In the genomic region with DNA sequence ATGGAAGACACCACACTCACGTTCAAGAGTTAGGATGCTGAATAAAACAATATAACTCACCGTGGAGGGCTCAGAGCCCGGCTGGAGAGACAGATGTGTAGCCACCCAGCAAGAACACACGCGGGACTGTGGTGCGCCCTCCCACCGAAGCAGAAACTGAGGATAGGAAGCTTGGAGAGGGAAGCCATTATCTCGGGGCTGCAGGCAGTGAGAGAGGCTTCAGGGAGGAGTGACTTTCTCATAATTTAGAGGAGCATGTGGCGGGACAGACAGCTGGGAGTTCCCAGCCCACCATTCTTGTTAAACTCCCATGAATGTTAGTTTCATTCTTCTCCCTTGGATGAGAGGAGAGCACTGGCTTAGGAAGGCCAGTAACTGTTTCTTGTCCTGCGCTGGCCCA, we compare ENCODE assay signal across 17 cellular contexts.
DNase-seq lines count a peak whose midpoint lies in the region; ATAC-seq and TF ChIP-seq lines count a peak whose summit lies in the region.
"Had no signal": no experiment of that assay in that cellular context is flagged by ENCODE, and none has a peak within 500 bp of the region (broad histone marks: within the 10 kb centered on the region; RNA-seq: fewer than 3 reads in every experiment).

No MANE protein-coding gene starts in this region.

- no peak overlapping the region for H2AFZ ChIP-seq in neuronal stem cell (ENCODE audit: low read length)
- H2AFZ ChIP-seq: PC-9 had no signal

- H3K4ac ChIP-seq in neuronal stem cell (ENCODE audit: low read length), result no peak overlapping the region

- H3K27ac Mint-ChIP-seq in CD14-positive monocyte (peak overlapping the region in 4 of 7 donors; percentile 6 to 74 (median 38)), T-helper 17 cell (peak overlapping the region; percentile 63), glutamatergic neuron (ENCODE audit: unreplicated experiment) (peak overlapping the region; percentile 74), neural crest cell (ENCODE audit: unreplicated experiment) (peak overlapping the region; percentile 50)
- H3K27ac Mint-ChIP-seq in CD4-positive, alpha-beta T cell, result no peak overlapping the region

- intact Hi-C loops in CD14-positive monocyte (cut with micrococcal nuclease), result no loop called here
- intact Hi-C loops in CD4-positive, alpha-beta T cell (cut with DNase I, micrococcal nuclease), result loop anchor here in 1 of 2 experiments (5.0 kb wide), 1 partner anchor 270 kb away; no protein-coding TSS in a partner anchor

- TF ChIP-seq CTCF in CD14-positive monocyte (IDR thresholded peaks at IDR 0.05) (no peak), glutamatergic neuron (IDR thresholded peaks at IDR 0.05; ENCODE audit: partially characterized antibody, unreplicated experiment) (no peak), neural crest cell (conservative IDR thresholded peaks at IDR 0.05) (no peak)
- TF ChIP-seq CTCF in CD4-positive, alpha-beta T cell (IDR thresholded peaks at IDR 0.05), result no peak

- H3K18ac ChIP-seq in neuronal stem cell (ENCODE audit: low read length), result no peak overlapping the region

- no CpG with 5 or more reads among the region's 10 CpGs for WGBS in neuronal stem cell (ENCODE audit: extremely low coverage in 2 of 2, insufficient read length in 2 of 2, insufficient replicate concordance in 1 of 2), 2 donors

- ATAC-seq in T-helper 17 cell, result no peak
- no peak for ATAC-seq in CD4-positive, alpha-beta T cell (ENCODE audit: poor library complexity)
- ATAC-seq in HG02973 (IDR thresholded peaks at IDR 0.05; ENCODE audit: unreplicated experiment), result no peak

- H4K91ac ChIP-seq in neuronal stem cell (ENCODE audit: low read depth, low read length, poor library complexity), result no peak overlapping the region

- H3K9me3 ChIP-seq in T-helper 17 cell (ENCODE audit: control insufficient read depth, low read length, poor library complexity, severe bottlenecking) (no peaks in the 10 kb centered on the region), neuronal stem cell (replicated peaks in 1 of 2; ENCODE audit: control insufficient read depth in 2 of 2, insufficient read depth in 1 of 2, low read depth in 1 of 2, low read length in 2 of 2) (no peaks in the 10 kb centered on the region)
- no peaks in the 10 kb centered on the region for H3K9me3 ChIP-seq in CD4-positive, alpha-beta T cell (ENCODE audit: control insufficient read depth, low read length)
- H3K9me3 ChIP-seq: BLaER1 had no signal

- H4K8ac ChIP-seq in neuronal stem cell (ENCODE audit: low read depth, low read length), result no peak overlapping the region

- H3K4me3 ChIP-seq in neuronal stem cell (ENCODE audit: low read length in 2 of 2), result no peak overlapping the region
- H3K4me3 ChIP-seq: BLaER1, PC-9 had no signal

- H3K36me3 ChIP-seq in neuronal stem cell (replicated peaks in 1 of 2; ENCODE audit: control insufficient read depth in 2 of 2, insufficient read depth in 2 of 2, low read length in 2 of 2), result peaks cover 15 to 41% of the 10 kb centered on the region in 2 donors

- DNase-seq in CD14-positive monocyte (ENCODE audit: low spot score) (no peak), T-helper 17 cell (no peak), glutamatergic neuron (no peak), neural crest cell (ENCODE audit: low read depth, low spot score) (no peak), neuronal stem cell (ENCODE audit: low spot score) (no peak)
- no peak for DNase-seq in CD4-positive, alpha-beta T cell
- DNase-seq: DMS79, NCI-H1048, NCI-H1436, NCI-H1930, NCI-H226, NCI-H524 treated with DMSO at 0.1 percent for 48 hours, PC-9, SIG-M5 had no signal

- H2AK5ac ChIP-seq in neuronal stem cell (ENCODE audit: low read depth, low read length), result no peak overlapping the region

- H3K27me3 ChIP-seq in CD4-positive, alpha-beta T cell (ENCODE audit: control insufficient read depth, insufficient read depth, low read length), result no peaks in the 10 kb centered on the region
- no peaks in the 10 kb centered on the region for H3K27me3 ChIP-seq in neuronal stem cell (ENCODE audit: control insufficient read depth in 3 of 3, insufficient read depth in 3 of 3, low read depth in 1 of 3, low read length in 3 of 3)
- H3K27me3 ChIP-seq: BLaER1 had no signal

- H3K14ac ChIP-seq in neuronal stem cell (ENCODE audit: low read length), result no peak overlapping the region

- H3K27me3 Mint-ChIP-seq in CD14-positive monocyte (ENCODE audit: low read depth in 3 of 3), result no peaks in the 10 kb centered on the region
- no peaks in the 10 kb centered on the region for H3K27me3 Mint-ChIP-seq in T-helper 17 cell
- peaks cover 12% of the 10 kb centered on the region for H3K27me3 Mint-ChIP-seq in glutamatergic neuron (ENCODE audit: unreplicated experiment)
- no peaks in the 10 kb centered on the region for H3K27me3 Mint-ChIP-seq in neural crest cell (ENCODE audit: low read depth)
- H3K27me3 Mint-ChIP-seq in CD4-positive, alpha-beta T cell, result no peaks in the 10 kb centered on the region

- no peaks in the 10 kb centered on the region for H3K9me3 Mint-ChIP-seq in CD14-positive monocyte
- peaks cover 17% of the 10 kb centered on the region for H3K9me3 Mint-ChIP-seq in glutamatergic neuron (ENCODE audit: unreplicated experiment)
- no peaks in the 10 kb centered on the region for H3K9me3 Mint-ChIP-seq in neural crest cell
- H3K9me3 Mint-ChIP-seq in CD4-positive, alpha-beta T cell, result no peaks in the 10 kb centered on the region

- no peak overlapping the region for H2BK15ac ChIP-seq in neuronal stem cell (ENCODE audit: low read length)

- POLR2A ChIA-PET in CD4-positive, alpha-beta T cell (lab: Charles Lee), result no interaction called here

- H2BK12ac ChIP-seq in neuronal stem cell (ENCODE audit: low read length), result no peak overlapping the region

- no peak overlapping the region for H2BK120ac ChIP-seq in neuronal stem cell (ENCODE audit: low read depth, low read length)

- peaks cover 0 to 2% of the 10 kb centered on the region in 2 donors for H3K4me1 ChIP-seq in neuronal stem cell (ENCODE audit: control insufficient read depth in 2 of 2, insufficient read depth in 1 of 2, low read depth in 1 of 2, low read length in 2 of 2)

- CTCF ChIA-PET in CD4-positive, alpha-beta T cell (lab: Charles Lee), result no interaction called here

- H3K4me3 Mint-ChIP-seq in CD14-positive monocyte (no peak overlapping the region), T-helper 17 cell (no peak overlapping the region), glutamatergic neuron (ENCODE audit: unreplicated experiment) (no peak overlapping the region), neural crest cell (no peak overlapping the region)
- no peak overlapping the region for H3K4me3 Mint-ChIP-seq in CD4-positive, alpha-beta T cell

- H3K23ac ChIP-seq in neuronal stem cell (ENCODE audit: low read depth, low read length, poor library complexity), result no peak overlapping the region

- H3K27ac ChIP-seq in CD4-positive, alpha-beta T cell (ENCODE audit: low read depth, low read length), result no peak overlapping the region
- no peak overlapping the region for H3K27ac ChIP-seq in neuronal stem cell (replicated peaks; ENCODE audit: low read length)
- H3K27ac ChIP-seq: BLaER1, PC-9, RWPE1 had no signal

- peaks cover 8% of the 10 kb centered on the region for H3K4me1 Mint-ChIP-seq in CD14-positive monocyte
- peaks cover 10% of the 10 kb centered on the region for H3K4me1 Mint-ChIP-seq in T-helper 17 cell
- peaks cover 25% of the 10 kb centered on the region for H3K4me1 Mint-ChIP-seq in glutamatergic neuron (ENCODE audit: low read depth, unreplicated experiment)
- peaks cover 21% of the 10 kb centered on the region for H3K4me1 Mint-ChIP-seq in neural crest cell
- no peaks in the 10 kb centered on the region for H3K4me1 Mint-ChIP-seq in CD4-positive, alpha-beta T cell (ENCODE audit: low read depth)

- H3K4me2 ChIP-seq in neuronal stem cell (ENCODE audit: insufficient read depth, low read length, poor library complexity, severe bottlenecking), result no peak overlapping the region
- H3K4me2 ChIP-seq: BLaER1, PC-9 had no signal

- no peak overlapping the region for H2BK5ac ChIP-seq in neuronal stem cell (ENCODE audit: low read length)

- H3K9ac ChIP-seq in neuronal stem cell (ENCODE audit: low read depth, low read length, poor library complexity), result no peak overlapping the region
- H3K9ac ChIP-seq: BLaER1 had no signal

- no peaks in the 10 kb centered on the region for H3K79me1 ChIP-seq in neuronal stem cell (ENCODE audit: low read depth, low read length)

- H3K36me3 Mint-ChIP-seq in CD14-positive monocyte (peaks cover 69 to 74% of the 10 kb centered on the region in 2 donors), T-helper 17 cell (ENCODE audit: low read depth) (peaks cover 11% of the 10 kb centered on the region), glutamatergic neuron (ENCODE audit: unreplicated experiment) (peaks cover 14% of the 10 kb centered on the region), neural crest cell (ENCODE audit: low read depth) (peaks cover 25% of the 10 kb centered on the region)
- peaks cover 94% of the 10 kb centered on the region for H3K36me3 Mint-ChIP-seq in CD4-positive, alpha-beta T cell (ENCODE audit: low read depth)
